In genomic region chr4:98261291-98262271, GRCh38 we compare ENCODE assay signal across 8 cellular contexts. TPM values are rescaled to one million over a fixed set of nuclear protein-coding genes. Genes with fewer than 3 reads are reported as not detected.
DNase-seq lines count a peak whose midpoint lies in the region; ATAC-seq and TF ChIP-seq lines count a peak whose summit lies in the region.

Gene RAP1GDS1 (plus strand): TSS chr4:98261384. CDS start chr4:98261566, 182 bp downstream.

- no peaks in the 10 kb centered on the region for H3K27me3 ChIP-seq in A673 (replicated peaks; ENCODE audit: insufficient read depth, low read depth, low read length, poor library complexity)

- intact Hi-C loops in A673 (cut with micrococcal nuclease; ENCODE audit: unreplicated experiment), result loop anchor here (5.0 to 10.0 kb wide), 2 partner anchors 109 to 293 kb away; no protein-coding TSS in a partner anchor

- no peaks in the 10 kb centered on the region for H3K36me3 ChIP-seq in A673 (ENCODE audit: insufficient read depth, low read length, poor library complexity, severe bottlenecking)

- CTCF ChIA-PET in A673 (lab: Charles Lee), result no interaction called here

- no peaks in the 10 kb centered on the region for H3K9me3 ChIP-seq in A673 (ENCODE audit: low read depth, low read length, poor library complexity, severe bottlenecking)

- DNase-seq in A673 (ENCODE audit: low spot score), result peak; percentile 65
- DNase-seq in NCI-H446 (lab: John Stamatoyannopoulos, UW), result peak; percentile 5 to 37
- peak; percentile 88 for DNase-seq in activated CD8-positive, alpha-beta memory T cell treated with anti-CD3 and anti-CD28 coated beads for 24 hours
- peak; percentile 80 for DNase-seq in epithelial cell of esophagus (ENCODE audit: low read depth)
- peak; percentile 45 for DNase-seq in midbrain (lab: John Stamatoyannopoulos, UW)
- peak; percentile 21 for DNase-seq in stimulated activated CD8-positive, alpha-beta memory T cell treated with anti-CD3 and anti-CD28 coated beads, Interleukin-4, amount 100 ng/mL, for 24 hours (ENCODE audit: low read depth)

- peaks cover 7% of the 10 kb centered on the region for H3K4me1 ChIP-seq in A673 (ENCODE audit: insufficient read depth, low read length, poor library complexity, severe bottlenecking)

- peak; percentile 2 for ATAC-seq in GM18520 (IDR thresholded peaks at IDR 0.05; ENCODE audit: unreplicated experiment)
- peak; percentile 11 for ATAC-seq in HG03066 (IDR thresholded peaks at IDR 0.05; ENCODE audit: low read depth, unreplicated experiment)

- TF ChIP-seq CTCF in A673 (conservative IDR thresholded peaks at IDR 0.05; ENCODE audit: low read depth, low read length) (no peak), epithelial cell of esophagus (IDR thresholded peaks at IDR 0.05; ENCODE audit: insufficient read depth, low read depth, low read length, missing control alignments) (no peak)

- peak within 1 kb of the TSS; percentile 86 for H3K4me3 ChIP-seq in A673 (ENCODE audit: low read depth, low read length, poor library complexity, severe bottlenecking)
- H3K4me3 ChIP-seq in epithelial cell of esophagus (ENCODE audit: low read length), result peak within 1 kb of the TSS; percentile 91

- peak within 1 kb of the TSS; percentile 94 for H3K27ac ChIP-seq in A673 (ENCODE audit: low read depth, low read length, poor library complexity, severe bottlenecking)

- POLR2A ChIA-PET in A673 (lab: Charles Lee; ENCODE audit: low non-redundant PET), result interaction anchor here (0.7 kb wide), 1 partner anchor 9 kb away, joined by 3 read pairs; no protein-coding TSS in a partner anchor

- BruUV-seq in A673 (replicated peaks; lab: Mats Ljungman, UMichigan), result no TSS peak

RNA-seq across cellular contexts. Expression of gene RAP1GDS1, which starts in this region (rescaled TPM):
- 41.0 and 44.5 TPM in 2 replicates for total RNA-seq in A673 (2021)

Comparison
In these comparisons a context has a peak if more than half of its experiments do, and no peak if none do; other contexts are left out.
1. Peak in every context shown above with its lines: DNase-seq, ATAC-seq, H3K4me3 ChIP-seq and H3K27ac ChIP-seq.
2. DNase-seq: peak in every context shown above with its lines; median percentile 88 in activated CD8-positive, alpha-beta memory T cell treated with anti-CD3 and anti-CD28 coated beads for 24 hours; 80 in epithelial cell of esophagus; 65 in A673; 45 in midbrain; 21 in NCI-H446; 21 in stimulated activated CD8-positive, alpha-beta memory T cell treated with anti-CD3 and anti-CD28 coated beads, Interleukin-4, amount 100 ng/mL, for 24 hours.